17 cellular contexts compared by ENCODE assay signal in genomic region chr19:399370-399769, GRCh38. TPM values are rescaled to one million over a fixed set of nuclear protein-coding genes. Genes with fewer than 3 reads are reported as not detected.
A peak's percentile ranks its signal among the peaks of the same experiment; 100 is the strongest.
DNase-seq lines count a peak whose midpoint lies in the region; ATAC-seq and TF ChIP-seq lines count a peak whose summit lies in the region.
"Had no signal": no experiment of that assay in that cellular context is flagged by ENCODE, and none has a peak within 500 bp of the region (broad histone marks: within the 10 kb centered on the region; RNA-seq: fewer than 3 reads in every experiment).

No MANE protein-coding gene starts in this region.

- H3K27ac ChIP-seq in lower lobe of right lung, result no peak overlapping the region

- H3K27me3 ChIP-seq in H7 (ENCODE audit: control insufficient read depth, insufficient read depth, low read length), result no peaks in the 10 kb centered on the region
- H3K27me3 ChIP-seq in lower lobe of right lung (ENCODE audit: low read depth), result peaks cover 35% of the 10 kb centered on the region
- H3K27me3 ChIP-seq: BE2C had no signal

- H3K9me3 ChIP-seq in lower lobe of right lung, result no peaks in the 10 kb centered on the region
- H3K9me3 ChIP-seq: BE2C, Caco-2 had no signal

- H3K4me3 ChIP-seq in H7 (ENCODE audit: insufficient read depth, low read depth, low read length) (no peak overlapping the region), lower lobe of right lung (no peak overlapping the region)
- H3K4me3 ChIP-seq: HAP-1 had no signal

- H3K4me1 Mint-ChIP-seq in chondrocyte (ENCODE audit: low read depth) (no peaks in the 10 kb centered on the region), progenitor cell of endocrine pancreas (ENCODE audit: low read depth) (peaks cover 3% of the 10 kb centered on the region)

- H3K27ac Mint-ChIP-seq in chondrocyte (ENCODE audit: unreplicated experiment) (no peak overlapping the region), progenitor cell of endocrine pancreas (no peak overlapping the region)
- H3K27ac Mint-ChIP-seq: CD4-positive, alpha-beta T cell had no signal

- H3K36me3 Mint-ChIP-seq in chondrocyte (ENCODE audit: low read depth), result no peaks in the 10 kb centered on the region
- no peaks in the 10 kb centered on the region for H3K36me3 Mint-ChIP-seq in progenitor cell of endocrine pancreas (ENCODE audit: insufficient read depth)

- H3K4me1 ChIP-seq in lower lobe of right lung, result no peaks in the 10 kb centered on the region
- H3K4me1 ChIP-seq: BE2C, Caco-2 had no signal

- TF ChIP-seq CTCF in chondrocyte (IDR thresholded peaks at IDR 0.05), result no peak
- no peak for TF ChIP-seq CTCF in lower lobe of right lung (IDR thresholded peaks at IDR 0.05)
- TF ChIP-seq CTCF in progenitor cell of endocrine pancreas (IDR thresholded peaks at IDR 0.05; ENCODE audit: unreplicated experiment), result no peak

- H3K4me3 Mint-ChIP-seq in chondrocyte (ENCODE audit: unreplicated experiment), result no peak overlapping the region
- H3K4me3 Mint-ChIP-seq in progenitor cell of endocrine pancreas (ENCODE audit: low read depth), result no peak overlapping the region
- H3K4me3 Mint-ChIP-seq: CD4-positive, alpha-beta T cell had no signal

- H3K36me3 ChIP-seq in H7 (replicated peaks; ENCODE audit: control insufficient read depth, insufficient read depth, low read length) (no peaks in the 10 kb centered on the region), lower lobe of right lung (no peaks in the 10 kb centered on the region)
- H3K36me3 ChIP-seq: BE2C, HAP-1 had no signal

- H3K27me3 Mint-ChIP-seq in chondrocyte (ENCODE audit: low read depth) (peaks cover 11% of the 10 kb centered on the region), progenitor cell of endocrine pancreas (peaks cover 9% of the 10 kb centered on the region)

- intact Hi-C loops in lower lobe of right lung (cut with DNase I), result no loop called here

- H3K9me3 Mint-ChIP-seq in chondrocyte (ENCODE audit: low read depth) (peaks cover 4% of the 10 kb centered on the region), progenitor cell of endocrine pancreas (ENCODE audit: low read depth) (peaks cover 5% of the 10 kb centered on the region)
- H3K9me3 Mint-ChIP-seq: CD4-positive, alpha-beta T cell had no signal

- DNase-seq in H7 (peak; percentile 54), chondrocyte (ENCODE audit: low spot score) (peak; percentile 70), lower lobe of right lung (peak; percentile 30), progenitor cell of endocrine pancreas (ENCODE audit: low spot score, unreplicated experiment) (peak; percentile 8), DMS153 treated with DMSO at 0.1 percent for 48 hours (lab: John Stamatoyannopoulos, UW; ENCODE audit: unreplicated experiment) (no peak)
- no peak for DNase-seq in activated CD4-positive, alpha-beta T cell treated with anti-CD3 and anti-CD28 coated beads, Interleukin-2, amount 50 U/mL, for 4 hours
- DNase-seq: ACHN, BE2C, C1 segment of cervical spinal cord, Caco-2, DMS79, GDM1 had no signal

- ATAC-seq in lower lobe of right lung, result no peak
- no peak for ATAC-seq in GM18498 (IDR thresholded peaks at IDR 0.05; ENCODE audit: unreplicated experiment)
- ATAC-seq in HG03139 (IDR thresholded peaks at IDR 0.05; ENCODE audit: unreplicated experiment), result no peak

RNA-seq across cellular contexts. Expression of gene C2CD4C, which starts 9.6 kb away (rescaled TPM):
- 9.2 and 13.9 TPM in 2 replicates for total RNA-seq in H7 (2014; rRNA removed; shearing (Covaris generic))
- 1.1 to 1.4 TPM (median 1.4 TPM) in 3 replicates for total RNA-seq in chondrocyte
- total RNA-seq in lower lobe of right lung, result 2.2 TPM
- 13.2 and 13.8 TPM in 2 replicates for total RNA-seq in progenitor cell of endocrine pancreas
- total RNA-seq: CD4-positive, alpha-beta T cell; Daoy had no signal

RNA-seq across cellular contexts. Expression of gene MIER2, which starts 54.8 kb away (rescaled TPM):
- 43.4 and 49.6 TPM in 2 replicates for total RNA-seq in H7 (2014; rRNA removed; shearing (Covaris generic))
- total RNA-seq in chondrocyte, result 40.2 to 44.5 TPM (median 42.4 TPM) in 3 replicates
- 39.4 TPM for total RNA-seq in lower lobe of right lung
- 42.6 and 46.7 TPM in 2 replicates for total RNA-seq in progenitor cell of endocrine pancreas

Comparison
In these comparisons a context has a peak if more than half of its experiments do, and no peak if none do; other contexts are left out.
1. DNase-seq: peak in H7 (single experiment), chondrocyte (single experiment), lower lobe of right lung (single experiment) and progenitor cell of endocrine pancreas (single experiment); none in DMS153 treated with DMSO at 0.1 percent for 48 hours (single experiment) and activated CD4-positive, alpha-beta T cell treated with anti-CD3 and anti-CD28 coated beads, Interleukin-2, amount 50 U/mL, for 4 hours (0 of 2).